ENCODE assay signal across 8 cellular contexts in genomic region chr19:42108527-42109389, GRCh38. TPM values are rescaled to one million over a fixed set of nuclear protein-coding genes. Genes with fewer than 3 reads are reported as not detected.
DNase-seq lines count a peak whose midpoint lies in the region; ATAC-seq and TF ChIP-seq lines count a peak whose summit lies in the region.

No MANE protein-coding gene starts in this region.

- H3K9me2 ChIP-seq in DOHH2 (replicated peaks; ENCODE audit: control insufficient read depth, low read length), result no peaks in the 10 kb centered on the region

- H3K79me2 ChIP-seq in DOHH2 (ENCODE audit: control insufficient read depth, low read length), result peaks cover 66% of the 10 kb centered on the region

- peak overlapping the region; percentile 63 for H3K4me3 ChIP-seq in DOHH2 (ENCODE audit: low read length)
- no peak overlapping the region for H3K4me3 ChIP-seq in HEK293 (ENCODE audit: low read depth, low read length)
- no peak overlapping the region for H3K4me3 ChIP-seq in adrenal gland
- no peak overlapping the region for H3K4me3 ChIP-seq in right atrium auricular region
- H3K4me3 ChIP-seq in skeletal muscle cell (ENCODE audit: low read depth, low read length), result no peak overlapping the region

- H3K36me3 ChIP-seq in DOHH2 (ENCODE audit: control insufficient read depth, low read length), result peaks cover 91% of the 10 kb centered on the region
- no peaks in the 10 kb centered on the region for H3K36me3 ChIP-seq in HEK293 (ENCODE audit: control insufficient read depth in 2 of 2, insufficient read depth in 1 of 2, low read length in 2 of 2)
- no peaks in the 10 kb centered on the region for H3K36me3 ChIP-seq in adrenal gland (replicated peaks in 1 of 2)
- H3K36me3 ChIP-seq in right atrium auricular region, result no peaks in the 10 kb centered on the region

- ATAC-seq in GM19328 (IDR thresholded peaks at IDR 0.05; ENCODE audit: unreplicated experiment), result no peak

- no peak for TF ChIP-seq POLR2A in adrenal gland (IDR thresholded peaks at IDR 0.05)

- intact Hi-C loops in adrenal gland (cut with DNase I), result no loop called here

- 29 to 40% (median 38%) methylated on average over 16 of the region's 16 CpGs for WGBS in adrenal gland, 4 donors

- H3K4me1 ChIP-seq in DOHH2 (ENCODE audit: control insufficient read depth, low read length), result peaks cover 59% of the 10 kb centered on the region
- peaks cover under 1% of the 10 kb centered on the region; the same call in 1 of the 2 replicates for H3K4me1 ChIP-seq in HEK293 (ENCODE audit: control insufficient read depth, insufficient read depth, low read length)
- H3K4me1 ChIP-seq in adrenal gland (replicated peaks in 1 of 2), result no peaks in the 10 kb centered on the region
- peaks cover 0 to 14% of the 10 kb centered on the region in 2 donors for H3K4me1 ChIP-seq in right atrium auricular region

- peak overlapping the region; percentile 84 for H3K4me2 ChIP-seq in DOHH2 (ENCODE audit: low read length)

- no peaks in the 10 kb centered on the region for H4K20me1 ChIP-seq in DOHH2 (ENCODE audit: control insufficient read depth, insufficient read depth, low read depth, low read length)

- H3K9me3 ChIP-seq in DOHH2 (ENCODE audit: control insufficient read depth, insufficient read depth, low read length) (no peaks in the 10 kb centered on the region), HEK293 (ENCODE audit: control insufficient read depth, insufficient read depth, low read depth, low read length) (no peaks in the 10 kb centered on the region; the same call in 1 of the 2 replicates), adrenal gland (replicated peaks in 1 of 3) (no peaks in the 10 kb centered on the region), right atrium auricular region (no peaks in the 10 kb centered on the region)

- peak; percentile 100 for TF ChIP-seq CTCF in DOHH2 (IDR thresholded peaks at IDR 0.05; ENCODE audit: low read depth, low read length, poor library complexity, severe bottlenecking)
- TF ChIP-seq CTCF in HEK293 (tag by site-specific recombination; IDR thresholded peaks at IDR 0.05), result peak; percentile 100
- TF ChIP-seq CTCF in adrenal gland (IDR thresholded peaks at IDR 0.05), result peak; percentile 78 to 99 (median 89)
- TF ChIP-seq CTCF in right atrium auricular region (IDR thresholded peaks at IDR 0.05), result peak; percentile 58 to 92

- DNase-seq in NCI-H1694 treated with DMSO at 0.1 percent for 48 hours (lab: John Stamatoyannopoulos, UW) (peak; percentile 81), T-helper 1 cell (peak; percentile 71 to 88 (median 84)), adrenal gland (peak; percentile 63 to 92 (median 77)), right atrium auricular region (ENCODE audit: low spot score) (peak; percentile 81), skeletal muscle cell (ENCODE audit: low read depth) (peak; percentile 69)

- CTCF ChIA-PET in HEK293 (lab: Yijun Ruan, JAX), result interaction anchor here (0.5 to 4.7 kb wide), 80 partner anchors 9 to 657 kb away, joined by 3 to 122 read pairs (median 4); partner anchors contain the start of genes CXCL17, GSK3A and POU2F2

- no peaks in the 10 kb centered on the region for H3K27me3 ChIP-seq in DOHH2 (ENCODE audit: control insufficient read depth, low read length)
- H3K27me3 ChIP-seq in adrenal gland, result no peaks in the 10 kb centered on the region
- H3K27me3 ChIP-seq in right atrium auricular region, result no peaks in the 10 kb centered on the region

- H3K27ac ChIP-seq in DOHH2 (ENCODE audit: low read depth, low read length) (peak overlapping the region; percentile 90), HEK293 (ENCODE audit: extremely low read depth, low read depth, low read length) (no peak overlapping the region), adrenal gland (no peak overlapping the region), right atrium auricular region (no peak overlapping the region)

- POLR2A ChIA-PET in HEK293 (lab: Yijun Ruan, JAX), result interaction anchor here (1.2 kb wide), 1 partner anchor 134 kb away, joined by 4 read pairs; no protein-coding TSS in a partner anchor

- H3F3A ChIP-seq in DOHH2 (ENCODE audit: control insufficient read depth, insufficient read depth), result peaks cover 35% of the 10 kb centered on the region

TF ChIP-seq in HEK293, 187 proteins besides CTCF, POLR2A, EP300 and RAD21 (continues in another document):
- TF ChIP-seq KLF7 (tag by site-specific recombination; IDR thresholded peaks at IDR 0.05; ENCODE audit: borderline replicate concordance) (no peak), ZBTB8A (tag by site-specific recombination; IDR thresholded peaks at IDR 0.05) (no peak), KLF17 (tag by site-specific recombination; IDR thresholded peaks at IDR 0.05) (peak; percentile 71), TCF7L2 (IDR thresholded peaks at IDR 0.05; ENCODE audit: borderline replicate concordance, low read depth, low read length) (no peak), ZNF292 (tag by site-specific recombination; IDR thresholded peaks at IDR 0.05; ENCODE audit: borderline replicate concordance, low read depth) (no peak), ZNF133 (tag by site-specific recombination; IDR thresholded peaks at IDR 0.05) (no peak), ZNF555 (tag by site-specific recombination; conservative IDR thresholded peaks at IDR 0.05) (no peak), SCRT2 (tag by site-specific recombination; IDR thresholded peaks at IDR 0.05) (no peak), ZNF585B (tag by site-specific recombination; IDR thresholded peaks at IDR 0.05) (no peak), SALL2 (tag by site-specific recombination; IDR thresholded peaks at IDR 0.05; ENCODE audit: borderline replicate concordance) (no peak), PRDM1 (tag by site-specific recombination; IDR thresholded peaks at IDR 0.05) (peak; percentile 43; the same call in 1 of the 2 replicates), ZNF549 (tag by site-specific recombination; IDR thresholded peaks at IDR 0.05) (no peak), KLF16 (tag by site-specific recombination; IDR thresholded peaks at IDR 0.05) (peak; percentile 65; the same call in 1 of the 2 replicates), ZIC2 (tag by site-specific recombination; IDR thresholded peaks at IDR 0.05) (no peak), ZBTB48 (tag by site-specific recombination; IDR thresholded peaks at IDR 0.05) (0 out of 2 replicates have a peak, but pooled peaks have one; percentile 31), ZBTB20 (tag by site-specific recombination; IDR thresholded peaks at IDR 0.05) (no peak), ZNF311 (tag by site-specific recombination; IDR thresholded peaks at IDR 0.05; ENCODE audit: borderline replicate concordance) (no peak), BCL11B (tag by site-specific recombination; IDR thresholded peaks at IDR 0.05; ENCODE audit: low read depth) (no peak), ZNF23 (tag by site-specific recombination; IDR thresholded peaks at IDR 0.05; ENCODE audit: borderline replicate concordance) (no peak), KLF1 (tag by site-specific recombination; IDR thresholded peaks at IDR 0.05) (peak; percentile 33; the same call in 1 of the 2 replicates), GFI1B (tag by site-specific recombination; IDR thresholded peaks at IDR 0.05) (no peak), ZNF791 (tag by site-specific recombination; IDR thresholded peaks at IDR 0.05) (no peak), ZNF660 (tag by site-specific recombination; IDR thresholded peaks at IDR 0.05) (peak; percentile 92)
- TF ChIP-seq, protein P1, sequence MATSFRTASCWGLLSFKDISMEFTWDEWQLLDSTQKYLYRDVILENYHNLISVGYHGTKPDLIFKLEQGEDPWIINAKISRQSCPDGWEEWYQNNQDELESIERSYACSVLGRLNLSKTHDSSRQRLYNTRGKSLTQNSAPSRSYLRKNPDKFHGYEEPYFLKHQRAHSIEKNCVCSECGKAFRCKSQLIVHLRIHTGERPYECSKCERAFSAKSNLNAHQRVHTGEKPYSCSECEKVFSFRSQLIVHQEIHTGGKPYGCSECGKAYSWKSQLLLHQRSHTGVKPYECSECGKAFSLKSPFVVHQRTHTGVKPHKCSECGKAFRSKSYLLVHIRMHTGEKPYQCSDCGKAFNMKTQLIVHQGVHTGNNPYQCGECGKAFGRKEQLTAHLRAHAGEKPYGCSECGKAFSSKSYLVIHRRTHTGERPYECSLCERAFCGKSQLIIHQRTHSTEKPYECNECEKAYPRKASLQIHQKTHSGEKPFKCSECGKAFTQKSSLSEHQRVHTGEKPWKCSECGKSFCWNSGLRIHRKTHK (tag by site-specific recombination; IDR thresholded peaks at IDR 0.05), result no peak
- TF ChIP-seq, protein P2, sequence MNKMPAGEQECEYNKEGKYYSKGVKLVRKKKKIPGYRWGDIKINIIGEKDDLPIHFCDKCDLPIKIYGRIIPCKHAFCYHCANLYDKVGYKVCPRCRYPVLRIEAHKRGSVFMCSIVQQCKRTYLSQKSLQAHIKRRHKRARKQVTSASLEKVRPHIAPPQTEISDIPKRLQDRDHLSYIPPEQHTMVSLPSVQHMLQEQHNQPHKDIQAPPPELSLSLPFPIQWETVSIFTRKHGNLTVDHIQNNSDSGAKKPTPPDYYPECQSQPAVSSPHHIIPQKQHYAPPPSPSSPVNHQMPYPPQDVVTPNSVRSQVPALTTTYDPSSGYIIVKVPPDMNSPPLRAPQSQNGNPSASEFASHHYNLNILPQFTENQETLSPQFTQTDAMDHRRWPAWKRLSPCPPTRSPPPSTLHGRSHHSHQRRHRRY (tag by site-specific recombination; IDR thresholded peaks at IDR 0.05), result no peak

RNA-seq across cellular contexts. Expression of gene POU2F2, which starts 23.5 kb away (rescaled TPM):
- 1 to 10 TPM; 1.4 to 4.9 (median 2.9) TPM for total RNA-seq in adrenal gland
- polyA plus RNA-seq in adrenal gland, result 10 to 100 TPM in 1 of 3 donors, 1 to 10 TPM in 2; 4.2 to 17.2 (median 6.8) TPM
- total RNA-seq in right atrium auricular region, result under 1 TPM; 0.11 to 0.83 TPM

RNA-seq across cellular contexts. Expression of gene ZNF574, which starts 32.8 kb away (rescaled TPM):
- total RNA-seq in adrenal gland (10 to 100 TPM in 7 of 8 donors, 1 to 10 TPM in 1; 9.6 to 16.9 (median 13.4) TPM), right atrium auricular region (10 to 100 TPM in 1 of 2 donors, 1 to 10 TPM in 1; 8.1 to 13.6 TPM)
- 1 to 10 TPM; 2.7 to 7.9 (median 5.4) TPM for polyA plus RNA-seq in adrenal gland

RNA-seq across cellular contexts. Expression of gene GRIK5, which starts 38.8 kb away (rescaled TPM):
- 1 to 10 TPM in 4 of 8 donors, under 1 TPM in 3, not detected in 1; 0.24 to 6.2 (median 1.0) TPM for total RNA-seq in adrenal gland
- 10 to 100 TPM in 1 of 3 donors, 1 to 10 TPM in 2; 2.3 to 11.9 (median 2.4) TPM for polyA plus RNA-seq in adrenal gland
- total RNA-seq in right atrium auricular region, result 10 to 100 TPM in 1 of 2 donors, 1 to 10 TPM in 1; 8.1 to 17.1 TPM
